Comparison of ENCODE assay signal across 8 cellular contexts in genomic region chr2:151658081-151658480, GRCh38.
"Had no signal": no experiment of that assay in that cellular context is flagged by ENCODE, and none has a peak within 500 bp of the region (broad histone marks: within the 10 kb centered on the region; RNA-seq: fewer than 3 reads in every experiment).

No MANE protein-coding gene starts in this region.

- H3K4me2 ChIP-seq: GM23338 had no signal

- H3K27me3 Mint-ChIP-seq: IgD-negative memory B cell had no signal

- H3K4me3 Mint-ChIP-seq: GM23338, H9, IgD-negative memory B cell had no signal

- H3K4me3 ChIP-seq: GM23338 had no signal

- DNase-seq: H9, HCEC 1CT had no signal

- H2AFZ ChIP-seq: GM23338 had no signal

- H3K27ac Mint-ChIP-seq: GM23338, H9, IgD-negative memory B cell had no signal

- H3K9me3 Mint-ChIP-seq: GM23338, H9, IgD-negative memory B cell had no signal

- ATAC-seq: GM23338, HepG2 had no signal

- FAIRE-seq: H1, H54, HepG2 had no signal

- H3K27ac ChIP-seq: HL-60 had no signal
